24 cellular contexts compared by ENCODE assay signal in genomic region chr1:11720523-11720922, GRCh38. TPM values are rescaled to one million over a fixed set of nuclear protein-coding genes. Genes with fewer than 3 reads are reported as not detected.
"Had no signal": no experiment of that assay in that cellular context is flagged by ENCODE, and none has a peak within 500 bp of the region (broad histone marks: within the 10 kb centered on the region; RNA-seq: fewer than 3 reads in every experiment).

No MANE protein-coding gene starts in this region.

- DNase-seq: activated CD4-positive, alpha-beta T cell treated with anti-CD3 and anti-CD28 coated beads for 48 hours; activated CD4-positive, alpha-beta T cell treated with anti-CD3 and anti-CD28 coated beads, Interleukin-2, amount 50 U/mL, for 4 hours; activated gamma-delta T cell; activated naive CD4-positive, alpha-beta T cell treated with Interleukin-2 at 50 U/mL for 16 hours; activated naive CD8-positive, alpha-beta T cell treated with anti-CD3 and anti-CD28 coated beads, Interleukin-2, amount 10 ng/mL, durations not matched to agents 7 days and 5 days; activated T-cell treated with anti-CD3 and anti-CD28 coated beads, Interleukin-2, amount 50 U/mL, for 1 hour; activated T-cell treated with anti-CD3 and anti-CD28 coated beads, Interleukin-2, amount 50 U/mL, for 72 hours; Karpas-422; KBM-7; MG63; NCI-H1048; NCI-H1436 treated with DMSO at 0.1 percent for 48 hours; NCI-H524 treated with DMSO at 0.1 percent for 48 hours had no signal

- H3K4me1 ChIP-seq: SJCRH30 had no signal

- H3K4me3 ChIP-seq: ascending aorta, cardiac muscle cell, MG63, SJCRH30 had no signal

- H3K36me3 ChIP-seq: ascending aorta, cardiac muscle cell, MG63, SJCRH30 had no signal

- H3K36me3 Mint-ChIP-seq: activated naive CD4-positive, alpha-beta T cell treated with anti-CD3 and anti-CD28 coated beads, Interleukin-2, amount 50 U/mL, for 24 hours; activated naive CD8-positive, alpha-beta T cell treated with anti-CD3 and anti-CD28 coated beads, Interleukin-2, amount 10 ng/mL, durations not matched to agents 7 days and 5 days; WTC11 had no signal

- H3K9me3 ChIP-seq: ascending aorta, MG63, SJCRH30 had no signal

- H3K27me3 ChIP-seq: ascending aorta, cardiac muscle cell, SJCRH30 had no signal

- H3K27me3 Mint-ChIP-seq: activated naive CD4-positive, alpha-beta T cell treated with anti-CD3 and anti-CD28 coated beads, Interleukin-2, amount 50 U/mL, for 24 hours; activated naive CD8-positive, alpha-beta T cell treated with anti-CD3 and anti-CD28 coated beads, Interleukin-2, amount 10 ng/mL, durations not matched to agents 7 days and 5 days; activated T-helper 17 cell treated with anti-CD3 and anti-CD28 coated beads, Interleukin-2, amount 50 U/mL, for 72 hours; central memory CD8-positive, alpha-beta T cell had no signal

- H3K9me3 Mint-ChIP-seq: activated naive CD4-positive, alpha-beta T cell treated with anti-CD3 and anti-CD28 coated beads, Interleukin-2, amount 50 U/mL, for 24 hours; activated naive CD8-positive, alpha-beta T cell treated with anti-CD3 and anti-CD28 coated beads, Interleukin-2, amount 10 ng/mL, durations not matched to agents 7 days and 5 days; activated T-cell treated with anti-CD3 and anti-CD28 coated beads, Interleukin-2, amount 50 U/mL, for 72 hours; activated T-helper 17 cell treated with anti-CD3 and anti-CD28 coated beads, Interleukin-2, amount 50 U/mL, for 72 hours; central memory CD8-positive, alpha-beta T cell; T-helper 2 cell treated with Interferon-gamma antibody and Interleukin-4, amounts not matched to agents 5 μg/mL and 100 μg/mL, for 36 hours; WTC11 had no signal

- H3K27ac Mint-ChIP-seq: T-helper 2 cell treated with Interferon-gamma antibody and Interleukin-4, amounts not matched to agents 5 μg/mL and 100 μg/mL, for 36 hours; WTC11 had no signal

RNA-seq across cellular contexts. Expression of gene C1orf167, which starts 41.5 kb away (rescaled TPM):
- total RNA-seq: activated naive CD8-positive, alpha-beta T cell treated with anti-CD3 and anti-CD28 coated beads, Interleukin-2, amount 10 ng/mL, durations not matched to agents 7 days and 5 days; activated T-helper 17 cell treated with anti-CD3 and anti-CD28 coated beads, Interleukin-2, amount 50 U/mL, for 72 hours; ascending aorta; NCI-H460; RPMI7951; SJCRH30; T-helper 1 cell treated with Interleukin-12 subunit alpha and Interleukin-12 subunit beta and Interleukin-4 antibody, amounts not matched to agents 30 ng/mL and 1 ng/mL, for 36 hours had no signal

RNA-seq across cellular contexts. Expression of gene FBXO6, which starts 56.5 kb away (rescaled TPM):
- total RNA-seq: SJCRH30 had no signal
